13 cellular contexts compared by ENCODE assay signal in genomic region chr5:40551706-40552557, GRCh38.
DNase-seq lines count a peak whose midpoint lies in the region; ATAC-seq, FAIRE-seq and TF ChIP-seq lines count a peak whose summit lies in the region.
"Had no signal": no experiment of that assay in that cellular context is flagged by ENCODE, and none has a peak within 500 bp of the region (broad histone marks: within the 10 kb centered on the region; RNA-seq: fewer than 3 reads in every experiment).

No MANE protein-coding gene starts in this region.

- H3K9me3 Mint-ChIP-seq in activated naive CD8-positive, alpha-beta T cell treated with anti-CD3 and anti-CD28 coated beads, Interleukin-2, amount 50 U/mL, for 24 hours: no peaks in the 10 kb centered on the region
- H3K9me3 Mint-ChIP-seq in activated naive CD8-positive, alpha-beta T cell treated with anti-CD3 and anti-CD28 coated beads for 36 hours: peaks cover 3% of the 10 kb centered on the region
- no peaks in the 10 kb centered on the region for H3K9me3 Mint-ChIP-seq in astrocyte (ENCODE audit: unreplicated experiment)

- no peaks in the 10 kb centered on the region for H3K27me3 Mint-ChIP-seq in activated naive CD8-positive, alpha-beta T cell treated with anti-CD3 and anti-CD28 coated beads, Interleukin-2, amount 50 U/mL, for 24 hours
- H3K27me3 Mint-ChIP-seq in activated naive CD8-positive, alpha-beta T cell treated with anti-CD3 and anti-CD28 coated beads for 36 hours: no peaks in the 10 kb centered on the region
- no peaks in the 10 kb centered on the region for H3K27me3 Mint-ChIP-seq in astrocyte (ENCODE audit: low read depth, unreplicated experiment)

- ATAC-seq in activated naive CD8-positive, alpha-beta T cell treated with anti-CD3 and anti-CD28 coated beads, Interleukin-2, amount 50 U/mL, for 24 hours: peak; percentile 20
- ATAC-seq: sciatic nerve; stimulated activated naive CD8-positive, alpha-beta T cell treated with anti-CD3 and anti-CD28 coated beads, Interleukin-15, Interleukin-2, amounts not matched to agents 100 U/mL and 50 U/mL, for 24 hours had no signal

- no peak for DNase-seq in activated naive CD8-positive, alpha-beta T cell treated with anti-CD3 and anti-CD28 coated beads, Interleukin-2, amount 50 U/mL, for 24 hours
- DNase-seq in activated naive CD8-positive, alpha-beta T cell treated with anti-CD3 and anti-CD28 coated beads for 36 hours: no peak
- DNase-seq in astrocyte (ENCODE audit: low read depth) (peak; percentile 98), islet precursor cell (peak; percentile 66), urothelium cell line (ENCODE audit: low spot score) (peak; percentile 81), substantia nigra (lab: John Stamatoyannopoulos, UW) (no peak), dorsolateral prefrontal cortex (no peak), GM10266 (ENCODE audit: extremely low spot score) (no peak)
- DNase-seq: amygdala; NCI-H526 treated with DMSO at 0.1 percent for 48 hours; stimulated activated naive CD8-positive, alpha-beta T cell treated with anti-CD3 and anti-CD28 coated beads, Interleukin-15, Interleukin-2, amounts not matched to agents 100 U/mL and 50 U/mL, for 24 hours had no signal

- peaks cover 13% of the 10 kb centered on the region for H3K4me1 ChIP-seq in astrocyte (ENCODE audit: insufficient read depth, low read length)

- H3K79me2 ChIP-seq in astrocyte (ENCODE audit: insufficient read depth, low read length): no peaks in the 10 kb centered on the region

- peak overlapping the region; percentile 72 for H3K4me2 ChIP-seq in astrocyte (ENCODE audit: low read length)

- H3K27me3 ChIP-seq in astrocyte (ENCODE audit: insufficient read depth, low read length) (no peaks in the 10 kb centered on the region), dorsolateral prefrontal cortex (no peaks in the 10 kb centered on the region)

- intact Hi-C loops in dorsolateral prefrontal cortex (cut with DNase I): no loop called here

- H3K4me3 Mint-ChIP-seq in activated naive CD8-positive, alpha-beta T cell treated with anti-CD3 and anti-CD28 coated beads, Interleukin-2, amount 50 U/mL, for 24 hours: no peak overlapping the region
- H3K4me3 Mint-ChIP-seq in activated naive CD8-positive, alpha-beta T cell treated with anti-CD3 and anti-CD28 coated beads for 36 hours: no peak overlapping the region
- no peak overlapping the region for H3K4me3 Mint-ChIP-seq in astrocyte (ENCODE audit: unreplicated experiment)

- H3K36me3 Mint-ChIP-seq in activated naive CD8-positive, alpha-beta T cell treated with anti-CD3 and anti-CD28 coated beads, Interleukin-2, amount 50 U/mL, for 24 hours (ENCODE audit: low read depth): no peaks in the 10 kb centered on the region
- no peaks in the 10 kb centered on the region for H3K36me3 Mint-ChIP-seq in activated naive CD8-positive, alpha-beta T cell treated with anti-CD3 and anti-CD28 coated beads for 36 hours
- no peaks in the 10 kb centered on the region for H3K36me3 Mint-ChIP-seq in astrocyte (ENCODE audit: low read depth, unreplicated experiment)

- FAIRE-seq in astrocyte (lab: Jason Lieb, UNC) (peak; percentile 99), urothelium cell line (lab: Jason Lieb, UNC) (peak; percentile 90)
- FAIRE-seq: A204.1 had no signal

- H3K36me3 ChIP-seq in astrocyte (ENCODE audit: insufficient read depth, low read length): no peaks in the 10 kb centered on the region

- TF ChIP-seq CTCF in astrocyte (IDR thresholded peaks at IDR 0.05; ENCODE audit: insufficient read depth, low read depth, low read length) (no peak), dorsolateral prefrontal cortex (IDR thresholded peaks at IDR 0.05 in 54 of 56, conservative IDR thresholded peaks at IDR 0.05 in 2 of 56; ENCODE audit: low read depth in 1 of 56, partially characterized antibody in 56 of 56) (no peak), GM10266 (IDR thresholded peaks at IDR 0.05; ENCODE audit: control insufficient read depth, insufficient read depth, low read depth, missing control alignments) (no peak)

- no peak overlapping the region for H3K27ac Mint-ChIP-seq in activated naive CD8-positive, alpha-beta T cell treated with anti-CD3 and anti-CD28 coated beads, Interleukin-2, amount 50 U/mL, for 24 hours
- H3K27ac Mint-ChIP-seq in activated naive CD8-positive, alpha-beta T cell treated with anti-CD3 and anti-CD28 coated beads for 36 hours: no peak overlapping the region
- H3K27ac Mint-ChIP-seq in astrocyte (ENCODE audit: unreplicated experiment): peak overlapping the region; percentile 42

- peak overlapping the region; percentile 66 for H3K9ac ChIP-seq in astrocyte (ENCODE audit: low read length)

- no peaks in the 10 kb centered on the region for H3K9me3 ChIP-seq in astrocyte (ENCODE audit: insufficient read depth, low read depth, low read length)

- peak overlapping the region; percentile 67 for H2AFZ ChIP-seq in astrocyte (ENCODE audit: low read depth, low read length)

- H3K27ac ChIP-seq in astrocyte (ENCODE audit: low read depth, low read length) (peak overlapping the region; percentile 85), substantia nigra (ENCODE audit: low read depth, low read length, poor library complexity, severe bottlenecking) (no peak overlapping the region), dorsolateral prefrontal cortex (no peak overlapping the region)

- no peaks in the 10 kb centered on the region for H4K20me1 ChIP-seq in astrocyte (ENCODE audit: insufficient read depth, low read length)

- peaks cover 9% of the 10 kb centered on the region for H3K4me1 Mint-ChIP-seq in activated naive CD8-positive, alpha-beta T cell treated with anti-CD3 and anti-CD28 coated beads, Interleukin-2, amount 50 U/mL, for 24 hours
- H3K4me1 Mint-ChIP-seq in activated naive CD8-positive, alpha-beta T cell treated with anti-CD3 and anti-CD28 coated beads for 36 hours: peaks cover 8% of the 10 kb centered on the region
- peaks cover 16% of the 10 kb centered on the region for H3K4me1 Mint-ChIP-seq in astrocyte (ENCODE audit: low read depth, unreplicated experiment)

- peak overlapping the region; percentile 3 for H3K4me3 ChIP-seq in astrocyte (ENCODE audit: insufficient read depth, low read depth, low read length)
- no peak overlapping the region for H3K4me3 ChIP-seq in dorsolateral prefrontal cortex

Comparison
In these comparisons a context has a peak if more than half of its experiments do, and no peak if none do; other contexts are left out.
1. DNase-seq: peak in astrocyte (single experiment), islet precursor cell (single experiment) and urothelium cell line (single experiment); none in activated naive CD8-positive, alpha-beta T cell treated with anti-CD3 and anti-CD28 coated beads, Interleukin-2, amount 50 U/mL, for 24 hours (single experiment), activated naive CD8-positive, alpha-beta T cell treated with anti-CD3 and anti-CD28 coated beads for 36 hours (single experiment), substantia nigra (0 of 49), dorsolateral prefrontal cortex (0 of 10) and GM10266 (single experiment).